In the genomic region with DNA sequence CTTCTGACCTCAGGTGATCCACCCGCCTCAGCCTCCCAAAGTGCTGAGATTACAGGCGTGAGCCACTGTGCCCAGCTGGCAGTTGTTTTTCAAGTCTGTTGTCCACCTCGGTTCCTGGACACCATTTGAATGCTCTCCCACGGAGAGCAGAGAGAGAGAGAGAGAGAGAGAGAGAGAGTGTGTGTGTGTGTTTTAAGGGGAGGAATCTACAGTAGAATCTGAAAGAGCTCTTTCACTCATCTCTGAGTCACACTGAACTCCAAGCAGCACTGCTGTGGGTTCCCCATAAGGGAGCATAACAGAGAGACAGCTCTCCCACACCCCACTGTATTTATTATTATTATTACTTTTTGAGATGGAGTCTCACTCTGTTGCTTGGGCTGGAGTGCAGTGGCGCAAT, we compare ENCODE assay signal across 14 cellular contexts.
DNase-seq lines count a peak whose midpoint lies in the region; ATAC-seq, FAIRE-seq and TF ChIP-seq lines count a peak whose summit lies in the region.
"Had no signal": no experiment of that assay in that cellular context is flagged by ENCODE, and none has a peak within 500 bp of the region (broad histone marks: within the 10 kb centered on the region; RNA-seq: fewer than 3 reads in every experiment).

No MANE protein-coding gene starts in this region.

- no peak overlapping the region for H3K4me3 Mint-ChIP-seq in activated T-cell treated with anti-CD3 and anti-CD28 coated beads, Interleukin-2, amount 50 U/mL, for 4 hours

- peak; percentile 46 to 75 for ATAC-seq in activated T-cell treated with anti-CD3 and anti-CD28 coated beads, Interleukin-2, amount 50 U/mL, for 4 hours

- no peak for FAIRE-seq in RCC 7860 (lab: Jason Lieb, UNC)

- no peak for DNase-seq in activated T-cell treated with anti-CD3 and anti-CD28 coated beads, Interleukin-2, amount 50 U/mL, for 4 hours
- DNase-seq in activated T-cell treated with anti-CD3 and anti-CD28 coated beads, Interleukin-2, amount 50 U/mL, for 1 hour: no peak
- DNase-seq in RCC 7860 (ENCODE audit: low spot score) (peak; percentile 24), fibroblast of mammary gland (ENCODE audit: low read depth) (peak; percentile 29), stromal cell of bone marrow (ENCODE audit: low read depth) (peak; percentile 38), GM19238 (ENCODE audit: insufficient read length, low spot score) (no peak), HPDE6-E6E7 (ENCODE audit: extremely low spot score) (no peak), NCI-H69 (lab: John Stamatoyannopoulos, UW) (no peak)
- DNase-seq: activated effector memory CD4-positive, alpha-beta T cell treated with Interleukin-2 at 50 U/mL for 16 hours; AML-193; cortex of kidney; GF-D8; NCI-H2171 treated with DMSO at 0.1 percent for 48 hours; ovary had no signal

- no peak overlapping the region for H3K4me3 ChIP-seq in fibroblast of mammary gland (ENCODE audit: control insufficient read depth, low read depth, low read length)
- H3K4me3 ChIP-seq: ovary had no signal

- no peaks in the 10 kb centered on the region for H3K36me3 Mint-ChIP-seq in activated T-cell treated with anti-CD3 and anti-CD28 coated beads, Interleukin-2, amount 50 U/mL, for 4 hours (ENCODE audit: insufficient read depth)

- peaks cover 6% of the 10 kb centered on the region for H3K4me1 Mint-ChIP-seq in activated T-cell treated with anti-CD3 and anti-CD28 coated beads, Interleukin-2, amount 50 U/mL, for 4 hours (ENCODE audit: low read depth)

- H3K9me3 Mint-ChIP-seq in activated T-cell treated with anti-CD3 and anti-CD28 coated beads, Interleukin-2, amount 50 U/mL, for 4 hours: no peaks in the 10 kb centered on the region

- TF ChIP-seq CTCF in fibroblast of mammary gland (conservative IDR thresholded peaks at IDR 0.05; ENCODE audit: control insufficient read depth, insufficient read depth, low read depth, low read length): no peak

- no peaks in the 10 kb centered on the region for H3K27me3 Mint-ChIP-seq in activated T-cell treated with anti-CD3 and anti-CD28 coated beads, Interleukin-2, amount 50 U/mL, for 4 hours (ENCODE audit: low read depth)

Comparison
In these comparisons a context has a peak if more than half of its experiments do, and no peak if none do; other contexts are left out.
1. DNase-seq: peak in RCC 7860 (single experiment), fibroblast of mammary gland (single experiment) and stromal cell of bone marrow (single experiment); none in activated T-cell treated with anti-CD3 and anti-CD28 coated beads, Interleukin-2, amount 50 U/mL, for 4 hours (single experiment), activated T-cell treated with anti-CD3 and anti-CD28 coated beads, Interleukin-2, amount 50 U/mL, for 1 hour (single experiment), GM19238 (single experiment), HPDE6-E6E7 (single experiment) and NCI-H69 (single experiment).